23 cellular contexts compared by ENCODE assay signal in genomic region chr1:42442641-42443040, GRCh38. TPM values are rescaled to one million over a fixed set of nuclear protein-coding genes. Genes with fewer than 3 reads are reported as not detected.
"Had no signal": no experiment of that assay in that cellular context is flagged by ENCODE, and none has a peak within 500 bp of the region (broad histone marks: within the 10 kb centered on the region; RNA-seq: fewer than 3 reads in every experiment).

No MANE protein-coding gene starts in this region.

- H3K27me3 ChIP-seq: cardiac muscle cell, left lung, sigmoid colon, transverse colon, vagina had no signal

- H3K36me3 ChIP-seq: cardiac muscle cell, left lung, sigmoid colon, transverse colon, vagina had no signal

- DNase-seq: activated CD4-positive, alpha-beta T cell treated with anti-CD3 and anti-CD28 coated beads for 48 hours; activated CD4-positive, CD25-positive, alpha-beta regulatory T cell; activated CD8-positive, alpha-beta memory T cell treated with anti-CD3 and anti-CD28 coated beads, Interleukin-2, amount 10 ng/mL, durations not matched to agents 7 days and 5 days; activated CD8-positive, alpha-beta T cell treated with anti-CD3 and anti-CD28 coated beads for 36 hours; activated gamma-delta T cell; activated naive CD4-positive, alpha-beta T cell treated with anti-CD3 and anti-CD28 coated beads, Interleukin-2, amount 50 U/mL, for 16 hours; activated naive CD8-positive, alpha-beta T cell treated with anti-CD3 and anti-CD28 coated beads, Interleukin-2, amount 50 U/mL, for 24 hours; cortex of kidney; endodermal cell; left lung; natural killer cell; retina; sigmoid colon; stimulated activated CD4-positive, alpha-beta T cell treated with anti-CD3 and anti-CD28 coated beads, Interleukin-2, amount 100 ng/mL, for 48 hours; stimulated activated CD8-positive, alpha-beta memory T cell treated with anti-CD3 and anti-CD28 coated beads, Interleukin-4, amount 100 ng/mL, for 48 hours; stimulated activated naive B cell treated with anti-CD40 and anti-IgM and Interleukin-4, amounts not matched to agents 10 μg/mL and 1 μg/mL and 100 μg/mL, for 72 hours; transverse colon had no signal

- H3K9me3 Mint-ChIP-seq: activated CD8-positive, alpha-beta T cell treated with anti-CD3 and anti-CD28 coated beads for 36 hours; activated naive CD8-positive, alpha-beta T cell treated with anti-CD3 and anti-CD28 coated beads, Interleukin-2, amount 50 U/mL, for 24 hours; activated T-helper 1 cell treated with anti-CD3 and anti-CD28 coated beads, Interleukin-12 subunit alpha, Interleukin-12 subunit beta, Interleukin-2, Interleukin-4 antibody, amounts not matched to agents 30 ng/mL and 10 ng/mL and 1 ng/mL, durations not matched to agents 14 hours and 24 hours and 36 hours; endodermal cell; natural killer cell had no signal

- H3K4me1 ChIP-seq: left lung, sigmoid colon, vagina had no signal

- H3K4me3 Mint-ChIP-seq: activated CD8-positive, alpha-beta memory T cell treated with anti-CD3 and anti-CD28 coated beads, Interleukin-2, amount 10 ng/mL, durations not matched to agents 7 days and 5 days; activated CD8-positive, alpha-beta T cell treated with anti-CD3 and anti-CD28 coated beads for 36 hours; activated naive CD8-positive, alpha-beta T cell treated with anti-CD3 and anti-CD28 coated beads, Interleukin-2, amount 50 U/mL, for 24 hours; activated T-helper 1 cell treated with anti-CD3 and anti-CD28 coated beads, Interleukin-12 subunit alpha, Interleukin-12 subunit beta, Interleukin-2, Interleukin-4 antibody, amounts not matched to agents 30 ng/mL and 10 ng/mL and 1 ng/mL, durations not matched to agents 14 hours and 24 hours and 36 hours; endodermal cell; natural killer cell; stimulated activated naive B cell treated with anti-CD40 and anti-IgM and Interleukin-4, amounts not matched to agents 10 μg/mL and 1 μg/mL and 100 μg/mL, for 72 hours had no signal

- H3K27ac Mint-ChIP-seq: activated CD8-positive, alpha-beta memory T cell treated with anti-CD3 and anti-CD28 coated beads, Interleukin-2, amount 10 ng/mL, durations not matched to agents 7 days and 5 days; activated CD8-positive, alpha-beta T cell treated with anti-CD3 and anti-CD28 coated beads for 36 hours; activated naive CD8-positive, alpha-beta T cell treated with anti-CD3 and anti-CD28 coated beads, Interleukin-2, amount 50 U/mL, for 24 hours; activated T-helper 1 cell treated with anti-CD3 and anti-CD28 coated beads, Interleukin-12 subunit alpha, Interleukin-12 subunit beta, Interleukin-2, Interleukin-4 antibody, amounts not matched to agents 30 ng/mL and 10 ng/mL and 1 ng/mL, durations not matched to agents 14 hours and 24 hours and 36 hours; endodermal cell; natural killer cell; progenitor cell of endocrine pancreas; stimulated activated naive B cell treated with anti-CD40 and anti-IgM and Interleukin-4, amounts not matched to agents 10 μg/mL and 1 μg/mL and 100 μg/mL, for 72 hours had no signal

- H3K4me1 Mint-ChIP-seq: activated CD8-positive, alpha-beta memory T cell treated with anti-CD3 and anti-CD28 coated beads, Interleukin-2, amount 10 ng/mL, durations not matched to agents 7 days and 5 days; activated naive CD8-positive, alpha-beta T cell treated with anti-CD3 and anti-CD28 coated beads, Interleukin-2, amount 50 U/mL, for 24 hours; endodermal cell; natural killer cell had no signal

- H3K9me3 ChIP-seq: left lung, sigmoid colon, transverse colon, vagina had no signal

- H3K27me3 Mint-ChIP-seq: activated CD8-positive, alpha-beta T cell treated with anti-CD3 and anti-CD28 coated beads for 36 hours; activated naive CD8-positive, alpha-beta T cell treated with anti-CD3 and anti-CD28 coated beads, Interleukin-2, amount 50 U/mL, for 24 hours; progenitor cell of endocrine pancreas; stimulated activated naive B cell treated with anti-CD40 and anti-IgM and Interleukin-4, amounts not matched to agents 10 μg/mL and 1 μg/mL and 100 μg/mL, for 72 hours had no signal

- H3K4me3 ChIP-seq: cardiac muscle cell, left lung, lung, sigmoid colon, transverse colon, vagina had no signal

- H3K36me3 Mint-ChIP-seq: activated CD8-positive, alpha-beta memory T cell treated with anti-CD3 and anti-CD28 coated beads, Interleukin-2, amount 10 ng/mL, durations not matched to agents 7 days and 5 days; natural killer cell; stimulated activated naive B cell treated with anti-CD40 and anti-IgM and Interleukin-4, amounts not matched to agents 10 μg/mL and 1 μg/mL and 100 μg/mL, for 72 hours had no signal

- H3K27ac ChIP-seq: cardiac muscle cell, epithelial cell of prostate, left lung, sigmoid colon, transverse colon, vagina had no signal

RNA-seq across cellular contexts. Expression of gene ZMYND12, which starts 13.2 kb away (rescaled TPM):
- total RNA-seq: activated T-helper 1 cell treated with anti-CD3 and anti-CD28 coated beads, Interleukin-12 subunit alpha, Interleukin-12 subunit beta, Interleukin-2, Interleukin-4 antibody, amounts not matched to agents 30 ng/mL and 10 ng/mL and 1 ng/mL, durations not matched to agents 14 hours and 24 hours and 36 hours; vagina had no signal
